Comparison of ENCODE assay signal across 18 cellular contexts in genomic region chr4:129747756-129748155, GRCh38.
DNase-seq lines count a peak whose midpoint lies in the region; ATAC-seq, FAIRE-seq and TF ChIP-seq lines count a peak whose summit lies in the region.
"Had no signal": no experiment of that assay in that cellular context is flagged by ENCODE, and none has a peak within 500 bp of the region (broad histone marks: within the 10 kb centered on the region; RNA-seq: fewer than 3 reads in every experiment).

No MANE protein-coding gene starts in this region.

- no peaks in the 10 kb centered on the region for H3K9me2 ChIP-seq in Karpas-422 (replicated peaks; ENCODE audit: insufficient read depth, low read length)
- H3K9me2 ChIP-seq: SK-N-SH had no signal

- H3K4me1 Mint-ChIP-seq in immature natural killer cell: no peaks in the 10 kb centered on the region
- H3K4me1 Mint-ChIP-seq: CD8-positive, alpha-beta memory T cell had no signal

- intact Hi-C loops in left lung (cut with DNase I): no loop called here

- no peak overlapping the region for H3K27ac Mint-ChIP-seq in immature natural killer cell
- H3K27ac Mint-ChIP-seq: CD8-positive, alpha-beta memory T cell had no signal

- H3K36me3 ChIP-seq in Karpas-422 (ENCODE audit: insufficient read depth, low read length) (no peaks in the 10 kb centered on the region), bronchial epithelial cell (ENCODE audit: control insufficient read depth, insufficient read depth, low read length) (no peaks in the 10 kb centered on the region), left lung (no peaks in the 10 kb centered on the region)
- H3K36me3 ChIP-seq: BLaER1 had no signal

- H3K4me1 ChIP-seq in Karpas-422 (ENCODE audit: low read length) (no peaks in the 10 kb centered on the region), left lung (no peaks in the 10 kb centered on the region)
- H3K4me1 ChIP-seq: BLaER1 had no signal

- H3K36me3 Mint-ChIP-seq in immature natural killer cell: no peaks in the 10 kb centered on the region
- H3K36me3 Mint-ChIP-seq: CD8-positive, alpha-beta memory T cell had no signal

- H3K79me2 ChIP-seq in Karpas-422 (ENCODE audit: low read length): no peaks in the 10 kb centered on the region

- peaks cover 0 to 2% (median 2%) of the 10 kb centered on the region in 3 donors for H3K27me3 Mint-ChIP-seq in immature natural killer cell (ENCODE audit: low read depth in 3 of 3)
- H3K27me3 Mint-ChIP-seq: CD8-positive, alpha-beta memory T cell had no signal

- H3K4me3 ChIP-seq in Karpas-422 (ENCODE audit: low read length) (no peak overlapping the region), bronchial epithelial cell (ENCODE audit: low read depth, low read length) (no peak overlapping the region), left lung (no peak overlapping the region)
- H3K4me3 ChIP-seq: BLaER1, GM12878 had no signal

- H3K27ac ChIP-seq in Karpas-422 (ENCODE audit: low read length) (no peak overlapping the region), left lung (no peak overlapping the region)
- H3K27ac ChIP-seq: BLaER1 had no signal

- no peak for TF ChIP-seq CTCF in bronchial epithelial cell (IDR thresholded peaks at IDR 0.05; ENCODE audit: insufficient read depth, low read length, severe bottlenecking)
- no peak for TF ChIP-seq CTCF in left lung (IDR thresholded peaks at IDR 0.05)

- peaks cover under 1 to 12% (median 4%) of the 10 kb centered on the region in 6 donors for H3K9me3 Mint-ChIP-seq in immature natural killer cell
- H3K9me3 Mint-ChIP-seq: H9 had no signal

- H3K4me3 Mint-ChIP-seq in immature natural killer cell: no peak overlapping the region
- H3K4me3 Mint-ChIP-seq: CD8-positive, alpha-beta memory T cell; H9 had no signal

- H2AFZ ChIP-seq in Karpas-422 (ENCODE audit: low read length): no peak overlapping the region

- no peak overlapping the region for H3K9ac ChIP-seq in Karpas-422 (ENCODE audit: low read length)
- H3K9ac ChIP-seq: BLaER1, SK-N-SH had no signal

- H3K27me3 ChIP-seq in Karpas-422 (ENCODE audit: low read length): no peaks in the 10 kb centered on the region
- no peaks in the 10 kb centered on the region for H3K27me3 ChIP-seq in bronchial epithelial cell (ENCODE audit: control insufficient read depth, insufficient read depth, low read length)
- no peaks in the 10 kb centered on the region for H3K27me3 ChIP-seq in left lung
- H3K27me3 ChIP-seq: BLaER1 had no signal

- DNase-seq in DMS 273 (lab: John Stamatoyannopoulos, UW; ENCODE audit: unreplicated experiment) (peak; percentile 0), DMS 273 treated with DMSO at 0.1 percent for 48 hours (lab: John Stamatoyannopoulos, UW) (no peak), Karpas-422 (peak; percentile 30), bronchial epithelial cell (ENCODE audit: low read depth) (peak; percentile 2), left lung (peak in 1 of 2 donors; percentile 35), NCI-H2171 treated with DMSO at 0.1 percent for 48 hours (lab: John Stamatoyannopoulos, UW) (no peak), immature natural killer cell (no peak)
- DNase-seq: 8988T; CD8-positive, alpha-beta memory T cell; DMS153; H9; NCI-H146; NCI-H526; SK-N-SH had no signal

- no peak overlapping the region for H3K4me2 ChIP-seq in Karpas-422 (ENCODE audit: low read depth, low read length, poor library complexity, severe bottlenecking)
- H3K4me2 ChIP-seq: BLaER1, SK-N-SH had no signal

- FAIRE-seq in bronchial epithelial cell (lab: Jason Lieb, UNC): peak; percentile 60
- FAIRE-seq: GM12878, GM18507 had no signal

- peak; percentile 66 for ATAC-seq in left lung
- no peak for ATAC-seq in GM19395 (IDR thresholded peaks at IDR 0.05; ENCODE audit: unreplicated experiment)
- ATAC-seq: GM12878 had no signal

- no peaks in the 10 kb centered on the region for H4K20me1 ChIP-seq in Karpas-422 (ENCODE audit: insufficient read depth, low read depth, low read length)
- H4K20me1 ChIP-seq: BLaER1 had no signal

- H3K9me3 ChIP-seq in Karpas-422 (ENCODE audit: low read length): no peaks in the 10 kb centered on the region
- no peaks in the 10 kb centered on the region for H3K9me3 ChIP-seq in left lung
- H3K9me3 ChIP-seq: BLaER1, SK-N-SH had no signal

Comparison
In these comparisons a context has a peak if more than half of its experiments do, and no peak if none do; other contexts are left out.
1. DNase-seq: peak in DMS 273 (single experiment), Karpas-422 (single experiment) and bronchial epithelial cell (single experiment); none in DMS 273 treated with DMSO at 0.1 percent for 48 hours (single experiment), NCI-H2171 treated with DMSO at 0.1 percent for 48 hours (single experiment) and immature natural killer cell (0 of 3).